Comparison of ENCODE assay signal across 17 cellular contexts in genomic region chr3:12559520-12559919, GRCh38. TPM values are rescaled to one million over a fixed set of nuclear protein-coding genes. Genes with fewer than 3 reads are reported as not detected.
DNase-seq lines count a peak whose midpoint lies in the region; ATAC-seq, FAIRE-seq and TF ChIP-seq lines count a peak whose summit lies in the region.
"Had no signal": no experiment of that assay in that cellular context is flagged by ENCODE, and none has a peak within 500 bp of the region (broad histone marks: within the 10 kb centered on the region; RNA-seq: fewer than 3 reads in every experiment).

No MANE protein-coding gene starts in this region.

- peaks cover 53% of the 10 kb centered on the region for H4K20me1 ChIP-seq in GM23338 (replicated peaks; ENCODE audit: insufficient read depth)
- H4K20me1 ChIP-seq in K562 (replicated peaks; ENCODE audit: control insufficient read depth, insufficient read depth, low read length): peaks cover 51% of the 10 kb centered on the region
- H4K20me1 ChIP-seq in neural progenitor cell (ENCODE audit: low read depth): peaks cover 60% of the 10 kb centered on the region

- FAIRE-seq in K562 (lab: Jason Lieb, UNC): no peak
- FAIRE-seq: kidney, RCC 7860 had no signal

- no peak overlapping the region for H3K4me3 ChIP-seq in GM23338
- no peak overlapping the region for H3K4me3 ChIP-seq in K562
- H3K4me3 ChIP-seq in neural progenitor cell: no peak overlapping the region
- no peak overlapping the region for H3K4me3 ChIP-seq in left lung

- H3F3A ChIP-seq in GM23338 (replicated peaks; ENCODE audit: low read depth) (peaks cover 4% of the 10 kb centered on the region; the same call in 1 of the 2 replicates), neural progenitor cell (ENCODE audit: low read depth) (peaks cover 3% of the 10 kb centered on the region)

- intact Hi-C loops in K562 (cut with micrococcal nuclease): loop anchor here (5.0 kb wide), 2 partner anchors 103 to 283 kb away; partner anchors contain the start of genes RAF1 and RPL32
- intact Hi-C loops in left lung (cut with DNase I): no loop called here

- H3K27ac ChIP-seq in GM23338 (ENCODE audit: low read depth) (no peak overlapping the region), K562 (ENCODE audit: extremely low read depth, low read depth, low read length) (no peak overlapping the region), neural progenitor cell (no peak overlapping the region), left lung (no peak overlapping the region)
- H3K27ac ChIP-seq: skin epidermis had no signal

- H3K27me3 Mint-ChIP-seq in T-helper 2 cell treated with Interferon-gamma antibody and Interleukin-4, amounts not matched to agents 5 μg/mL and 100 μg/mL, for 36 hours (ENCODE audit: low read depth): peaks cover 7% of the 10 kb centered on the region
- H3K27me3 Mint-ChIP-seq in GM23338 (ENCODE audit: insufficient read depth, low read depth, poor library complexity): peaks cover 1% of the 10 kb centered on the region
- no peaks in the 10 kb centered on the region for H3K27me3 Mint-ChIP-seq in neural progenitor cell (ENCODE audit: insufficient read depth, low read depth)
- peaks cover 9 to 15% of the 10 kb centered on the region in 2 donors for H3K27me3 Mint-ChIP-seq in effector memory CD8-positive, alpha-beta T cell

- TF ChIP-seq RAD21 in K562 (CRISPR knock-in tag; conservative IDR thresholded peaks at IDR 0.05 in 1 of 2, IDR thresholded peaks at IDR 0.05 in 1 of 2): no peak

- H3K4me3 Mint-ChIP-seq in T-helper 2 cell treated with Interferon-gamma antibody and Interleukin-4, amounts not matched to agents 5 μg/mL and 100 μg/mL, for 36 hours: peak overlapping the region; percentile 35
- H3K4me3 Mint-ChIP-seq in GM23338 (peak overlapping the region; percentile 12; the same call in 1 of the 3 replicates), neural progenitor cell (no peak overlapping the region)
- H3K4me3 Mint-ChIP-seq in effector memory CD8-positive, alpha-beta T cell: no peak overlapping the region

- H3K79me2 ChIP-seq in GM23338 (replicated peaks; ENCODE audit: insufficient read depth) (peaks cover 73% of the 10 kb centered on the region), K562 (ENCODE audit: control insufficient read depth, insufficient read depth, low read length) (peaks cover 74% of the 10 kb centered on the region), neural progenitor cell (ENCODE audit: low read depth) (peaks cover 76% of the 10 kb centered on the region)

- H3K9me3 ChIP-seq in K562 (replicated peaks; ENCODE audit: control insufficient read depth, insufficient read depth, low read depth, low read length) (no peaks in the 10 kb centered on the region), neural progenitor cell (ENCODE audit: low read depth) (no peaks in the 10 kb centered on the region), left lung (no peaks in the 10 kb centered on the region)

- H3K4me2 ChIP-seq in GM23338 (no peak overlapping the region), K562 (ENCODE audit: insufficient read depth, low read length) (peak overlapping the region; percentile 94; the same call in 1 of the 2 replicates), neural progenitor cell (peak overlapping the region; percentile 2)

- peaks cover 1% of the 10 kb centered on the region for H3K9me3 Mint-ChIP-seq in T-helper 2 cell treated with Interferon-gamma antibody and Interleukin-4, amounts not matched to agents 5 μg/mL and 100 μg/mL, for 36 hours
- H3K9me3 Mint-ChIP-seq in GM23338: no peaks in the 10 kb centered on the region
- no peaks in the 10 kb centered on the region for H3K9me3 Mint-ChIP-seq in neural progenitor cell
- H3K9me3 Mint-ChIP-seq in effector memory CD8-positive, alpha-beta T cell: no peaks in the 10 kb centered on the region

- in situ Hi-C loops in K562 (cut with MboI): no loop called here

- TF ChIP-seq EP300 in K562 (IDR thresholded peaks at IDR 0.05; ENCODE audit: low read length): no peak

- no peaks in the 10 kb centered on the region for H3K9me2 ChIP-seq in GM23338 (ENCODE audit: insufficient read depth)

- ATAC-seq in GM23338 (no peak), K562 (no peak), left lung (no peak), HG02759 (IDR thresholded peaks at IDR 0.05; ENCODE audit: unreplicated experiment) (no peak)
- ATAC-seq in effector memory CD8-positive, alpha-beta T cell (replicated peaks): no peak

- H3K36me3 ChIP-seq in GM23338 (ENCODE audit: insufficient read depth) (no peaks in the 10 kb centered on the region), K562 (ENCODE audit: control insufficient read depth, insufficient read depth, low read length) (peaks cover 2% of the 10 kb centered on the region; the same call in 1 of the 3 replicates), neural progenitor cell (no peaks in the 10 kb centered on the region), left lung (no peaks in the 10 kb centered on the region)

- CTCF ChIA-PET in K562 (lab: Yijun Ruan, JAX; ENCODE audit: low intra/inter-chr PET ratio): no interaction called here

- BruUV-seq in K562 (replicated peaks; lab: Mats Ljungman, UMichigan): no TSS peak

- H3K27me3 ChIP-seq in GM23338 (ENCODE audit: insufficient read depth): peaks cover 12% of the 10 kb centered on the region
- no peaks in the 10 kb centered on the region for H3K27me3 ChIP-seq in K562 (ENCODE audit: control insufficient read depth in 2 of 2, insufficient read depth in 2 of 2, low read length in 2 of 2)
- H3K27me3 ChIP-seq in neural progenitor cell: no peaks in the 10 kb centered on the region
- peaks cover 0 to 6% of the 10 kb centered on the region in 2 donors for H3K27me3 ChIP-seq in left lung

- H2AFZ ChIP-seq in GM23338 (no peak overlapping the region), K562 (ENCODE audit: low read depth, low read length) (no peak overlapping the region), neural progenitor cell (replicated peaks) (no peak overlapping the region)

- H3K9me1 ChIP-seq in K562 (ENCODE audit: control insufficient read depth, insufficient read depth, low read length): peaks cover 7% of the 10 kb centered on the region

- DNase-seq in T-helper 2 cell treated with Interferon-gamma antibody and Interleukin-4, amounts not matched to agents 5 μg/mL and 100 μg/mL, for 36 hours (ENCODE audit: low spot score): no peak
- DNase-seq in T-helper 2 cell (no peak), GM23338 (ENCODE audit: low spot score) (no peak), K562 (ENCODE audit: extremely low read depth in 1 of 4, low spot score in 3 of 4) (peak in 1 of 4 experiments; percentile 35), neural progenitor cell (ENCODE audit: low spot score) (peak; percentile 23), left lung (no peak)
- DNase-seq in effector memory CD8-positive, alpha-beta T cell: no peak
- DNase-seq: activated CD4-positive, alpha-beta T cell treated with anti-CD3 and anti-CD28 coated beads, Interleukin-2, amount 50 U/mL, for 1 hour; activated effector memory CD4-positive, alpha-beta T cell treated with anti-CD3 and anti-CD28 coated beads, Interleukin-2, amount 50 U/mL, for 16 hours; kidney; NCI-H1105 treated with DMSO at 0.1 percent for 48 hours had no signal

- whole genome bisulfite sequencing in K562 (ENCODE audit: insufficient coverage, low coverage, missing lambda C conversion rate): 37% methylated on average over 3 of the region's 3 CpGs

- no peak overlapping the region for H3K27ac Mint-ChIP-seq in T-helper 2 cell treated with Interferon-gamma antibody and Interleukin-4, amounts not matched to agents 5 μg/mL and 100 μg/mL, for 36 hours
- H3K27ac Mint-ChIP-seq in GM23338 (no peak overlapping the region), neural progenitor cell (no peak overlapping the region)
- no peak overlapping the region for H3K27ac Mint-ChIP-seq in effector memory CD8-positive, alpha-beta T cell

- H3K4me1 ChIP-seq in GM23338 (ENCODE audit: insufficient read depth): peaks cover 38% of the 10 kb centered on the region
- H3K4me1 ChIP-seq in K562 (replicated peaks in 1 of 2; ENCODE audit: control insufficient read depth in 2 of 2, insufficient read depth in 2 of 2, low read length in 2 of 2): peaks cover 13 to 27% of the 10 kb centered on the region in 2 experiments
- peaks cover 25% of the 10 kb centered on the region for H3K4me1 ChIP-seq in neural progenitor cell
- H3K4me1 ChIP-seq in left lung: peaks cover 13 to 51% of the 10 kb centered on the region in 2 donors

- TF ChIP-seq POLR2A in K562 (conservative IDR thresholded peaks at IDR 0.05): no peak

- POLR2A ChIA-PET in K562 (lab: Yijun Ruan, JAX): interaction anchor here (1.1 to 1.6 kb wide), 4 partner anchors 9 to 273 kb away, joined by 3 to 4 read pairs (median 4); no protein-coding TSS in a partner anchor

- H3K4me1 Mint-ChIP-seq in T-helper 2 cell treated with Interferon-gamma antibody and Interleukin-4, amounts not matched to agents 5 μg/mL and 100 μg/mL, for 36 hours (ENCODE audit: low read depth): peaks cover 35% of the 10 kb centered on the region
- H3K4me1 Mint-ChIP-seq in GM23338 (peaks cover 41% of the 10 kb centered on the region), neural progenitor cell (peaks cover 42% of the 10 kb centered on the region)
- peaks cover 42 to 54% of the 10 kb centered on the region in 2 donors for H3K4me1 Mint-ChIP-seq in effector memory CD8-positive, alpha-beta T cell (ENCODE audit: low read depth in 2 of 2)

- H3K9ac ChIP-seq in K562 (ENCODE audit: insufficient read depth in 1 of 2, low read depth in 2 of 2, low read length in 2 of 2): peak overlapping the region in 1 of 2 experiments; percentile 82; a peak in 1 of 4 replicates
- H3K9ac ChIP-seq in neural progenitor cell: no peak overlapping the region

- H3K36me3 Mint-ChIP-seq in T-helper 2 cell treated with Interferon-gamma antibody and Interleukin-4, amounts not matched to agents 5 μg/mL and 100 μg/mL, for 36 hours (ENCODE audit: low read depth): peaks cover 3% of the 10 kb centered on the region
- H3K36me3 Mint-ChIP-seq in GM23338 (ENCODE audit: low read depth) (peaks cover 3% of the 10 kb centered on the region; the same call in 1 of the 3 replicates), neural progenitor cell (peaks cover 1% of the 10 kb centered on the region)
- H3K36me3 Mint-ChIP-seq in effector memory CD8-positive, alpha-beta T cell (ENCODE audit: insufficient read depth): peaks cover 10% of the 10 kb centered on the region

- TF ChIP-seq CTCF in GM23338 (conservative IDR thresholded peaks at IDR 0.05; ENCODE audit: low read depth in 2 of 2): no peak
- TF ChIP-seq CTCF in K562 (IDR thresholded peaks at IDR 0.05 in 2 of 3, conservative IDR thresholded peaks at IDR 0.05 in 1 of 3; ENCODE audit: insufficient read depth in 2 of 3, low read depth in 1 of 3, low read length in 3 of 3): no peak
- TF ChIP-seq CTCF in neural progenitor cell (IDR thresholded peaks at IDR 0.05): no peak
- TF ChIP-seq CTCF in left lung (IDR thresholded peaks at IDR 0.05): no peak

RNA-seq across cellular contexts. Expression of gene MKRN2, which starts 2.6 kb away (rescaled TPM):
- total RNA-seq in GM23338 (2014; rRNA removed; shearing (Covaris generic)): 21.6 and 24.6 TPM in 2 replicates
- polyA plus RNA-seq in GM23338 (2016; fragmentation: Nextera tagmentation; extraction: Ambion mirVana) (9.1 and 11.4 TPM in 2 replicates), K562 (2011; rRNA removed) (63.2 and 65.6 TPM in 2 replicates), K562 (2014; fragmentation: Illumina TruSeq; extraction: Trizol) (44.1 and 45.3 TPM in 2 replicates), K562 (2014; fragmentation: Nextera tagmentation; extraction: Ambion mirVana) (10 to 100 TPM; 29.4 to 46.0 TPM), K562 (2014; rRNA removed) (42.9 and 51.3 TPM in 2 replicates)
- total RNA-seq in K562 (2011; cell fraction: chromatin; rRNA removed; ENCODE audit: low replicate concordance): 36.5 and 52.1 TPM in 2 replicates
- 38.4 and 39.7 TPM in 2 replicates for total RNA-seq in K562 (2011; cell fraction: nucleolus; rRNA removed)
- 31.4 and 39.8 TPM in 2 replicates for total RNA-seq in K562 (2011; cell fraction: nucleoplasm; rRNA removed)
- total RNA-seq in K562 (2014; rRNA removed) (41.4 and 42.9 TPM in 2 replicates), K562 (2014; rRNA removed; fragmentation: Illumina TruSeq; extraction: Trizol) (37.7 and 40.0 TPM in 2 replicates), K562 (2015; rRNA removed; fragmentation: Illumina TruSeq; extraction: Trizol) (32.9 and 35.3 TPM in 2 replicates), K562 (2021) (45.5 and 50.1 TPM in 2 replicates), neural progenitor cell (ENCODE audit: low replicate concordance) (26.2 and 26.5 TPM in 2 replicates), left lung (10 to 100 TPM; 20.3 to 23.4 TPM)
- polyA plus RNA-seq in K562 (2011; cell fraction: cytosol; rRNA removed): 62.1 and 71.2 TPM in 2 replicates
- polyA plus RNA-seq in K562 (2011; cell fraction: nucleus; rRNA removed): 43.0 and 53.8 TPM in 2 replicates
- 40.1 and 41.3 TPM in 2 replicates for polyA plus RNA-seq in K562 (2012)
- polyA minus RNA-seq in K562 (2011; rRNA and poly(A)+ RNA removed): 70.3 and 71.4 TPM in 2 replicates
- 27.8 and 32.2 TPM in 2 replicates for polyA minus RNA-seq in K562 (2011; cell fraction: cytosol; rRNA and poly(A)+ RNA removed)
- 20.3 and 28.8 TPM in 2 replicates for polyA minus RNA-seq in K562 (2011; cell fraction: nucleus; rRNA and poly(A)+ RNA removed)

RNA-seq across cellular contexts. Expression of gene MKRN2OS, which starts 14.2 kb away (rescaled TPM):
- total RNA-seq in GM23338 (2014; rRNA removed; shearing (Covaris generic)): not detected in 2 replicates
- polyA plus RNA-seq in GM23338 (2016; fragmentation: Nextera tagmentation; extraction: Ambion mirVana): 0.55 and 0.59 TPM in 2 replicates
- total RNA-seq in K562 (2011; cell fraction: chromatin; rRNA removed; ENCODE audit: low replicate concordance): not detected in 2 replicates
- total RNA-seq in K562 (2011; cell fraction: nucleolus; rRNA removed): not detected in 2 replicates
- not detected in 2 replicates for total RNA-seq in K562 (2011; cell fraction: nucleoplasm; rRNA removed)
- total RNA-seq in K562 (2014; rRNA removed): not detected in 2 replicates
- not detected in 2 replicates for total RNA-seq in K562 (2014; rRNA removed; fragmentation: Illumina TruSeq; extraction: Trizol)
- not detected in 2 replicates for total RNA-seq in K562 (2015; rRNA removed; fragmentation: Illumina TruSeq; extraction: Trizol)
- total RNA-seq in K562 (2021): 0.27 TPM in 1 of 2 replicates, not detected in the other
- 0.17 TPM in 1 of 2 replicates, not detected in the other for polyA plus RNA-seq in K562 (2011; rRNA removed)
- not detected in 2 replicates for polyA plus RNA-seq in K562 (2011; cell fraction: cytosol; rRNA removed)
- not detected in 2 replicates for polyA plus RNA-seq in K562 (2011; cell fraction: nucleus; rRNA removed)
- 0.12 and 0.26 TPM in 2 replicates for polyA plus RNA-seq in K562 (2012)
- polyA plus RNA-seq in K562 (2014; fragmentation: Illumina TruSeq; extraction: Trizol): not detected in 2 replicates
- under 1 TPM in 1 of 2 experiments, not detected in 1; 0.11 TPM for polyA plus RNA-seq in K562 (2014; fragmentation: Nextera tagmentation; extraction: Ambion mirVana)
- not detected in 2 replicates for polyA plus RNA-seq in K562 (2014; rRNA removed)
- not detected in 2 replicates for polyA minus RNA-seq in K562 (2011; rRNA and poly(A)+ RNA removed)
- polyA minus RNA-seq in K562 (2011; cell fraction: cytosol; rRNA and poly(A)+ RNA removed): not detected in 2 replicates
- polyA minus RNA-seq in K562 (2011; cell fraction: nucleus; rRNA and poly(A)+ RNA removed): not detected in 2 replicates
- not detected in 2 replicates for total RNA-seq in neural progenitor cell (ENCODE audit: low replicate concordance)
- total RNA-seq in left lung: 1 to 10 TPM in 1 of 2 donors, under 1 TPM in 1; 0.52 to 1.6 TPM
- total RNA-seq: glomerular endothelial cell; T-helper 1 cell treated with Interleukin-12 subunit alpha and Interleukin-12 subunit beta and Interleukin-4 antibody, amounts not matched to agents 30 ng/mL and 1 ng/mL, for 36 hours; temporal lobe had no signal

Comparison
In these comparisons a context has a peak if more than half of its experiments do, and no peak if none do; other contexts are left out.
1. H3K4me3 Mint-ChIP-seq: peak in T-helper 2 cell treated with Interferon-gamma antibody and Interleukin-4, amounts not matched to agents 5 μg/mL and 100 μg/mL, for 36 hours (single experiment) and GM23338 (single experiment); none in neural progenitor cell (single experiment) and effector memory CD8-positive, alpha-beta T cell (0 of 2).